Comparison of ENCODE assay signal across 10 cellular contexts in genomic region chr1:8217809-8218208, GRCh38.
A peak's percentile ranks its signal among the peaks of the same experiment; 100 is the strongest.
DNase-seq lines count a peak whose midpoint lies in the region; ATAC-seq and TF ChIP-seq lines count a peak whose summit lies in the region.
"Had no signal": no experiment of that assay in that cellular context is flagged by ENCODE, and none has a peak within 500 bp of the region (broad histone marks: within the 10 kb centered on the region; RNA-seq: fewer than 3 reads in every experiment).

No MANE protein-coding gene starts in this region.

- TF ChIP-seq POLR2A in thyroid gland (IDR thresholded peaks at IDR 0.05) (no peak), erythroblast (IDR thresholded peaks at IDR 0.05; ENCODE audit: low read length) (no peak)

- H3K4me1 ChIP-seq in muscle layer of duodenum (ENCODE audit: control insufficient read depth in 1 of 2, insufficient read depth in 2 of 2, low read length in 2 of 2) (peaks cover 0 to 5% of the 10 kb centered on the region in 2 donors), thyroid gland (peaks cover 6 to 19% of the 10 kb centered on the region in 2 donors)
- H3K4me1 ChIP-seq: BE2C had no signal

- peak overlapping the region; percentile 65 to 75 for H3K4me3 Mint-ChIP-seq in activated T-cell treated with anti-CD3 and anti-CD28 coated beads, Interleukin-2, amount 50 U/mL, for 72 hours

- no peak for TF ChIP-seq CTCF in coronary artery (IDR thresholded peaks at IDR 0.05)
- TF ChIP-seq CTCF in thyroid gland (IDR thresholded peaks at IDR 0.05) = no peak

- H3K27ac ChIP-seq in coronary artery = peak overlapping the region; percentile 63 to 67
- no peak overlapping the region for H3K27ac ChIP-seq in muscle layer of duodenum (ENCODE audit: low read length)
- H3K27ac ChIP-seq in thyroid gland = peak overlapping the region in 2 of 3 donors; percentile 67 to 75

- DNase-seq in activated T-cell treated with anti-CD3 and anti-CD28 coated beads, Interleukin-2, amount 50 U/mL, for 72 hours = no peak
- no peak for DNase-seq in activated T-cell treated with anti-CD3 and anti-CD28 coated beads, Interleukin-2, amount 50 U/mL, for 48 hours
- DNase-seq in coronary artery (ENCODE audit: low spot score) (no peak), thyroid gland (no peak), erythroblast (lab: John Stamatoyannopoulos, UW) (no peak), iPS-NIHi7 (ENCODE audit: extremely low spot score) (no peak)
- DNase-seq: MM.1S had no signal

- 82 to 86% methylated on average over 3 to 4 of the region's 4 CpGs for WGBS in thyroid gland, 2 donors

- ATAC-seq in activated T-cell treated with anti-CD3 and anti-CD28 coated beads, Interleukin-2, amount 50 U/mL, for 72 hours (replicated peaks in 1 of 2) = no peak
- ATAC-seq in GM18519 (IDR thresholded peaks at IDR 0.05; ENCODE audit: low FRiP score, unreplicated experiment) = no peak

- H3K9me3 ChIP-seq in muscle layer of duodenum (ENCODE audit: control insufficient read depth in 1 of 2, low read length in 2 of 2) (no peaks in the 10 kb centered on the region), thyroid gland (no peaks in the 10 kb centered on the region)
- H3K9me3 ChIP-seq: BE2C had no signal

- no peaks in the 10 kb centered on the region for H3K36me3 Mint-ChIP-seq in activated T-cell treated with anti-CD3 and anti-CD28 coated beads, Interleukin-2, amount 50 U/mL, for 72 hours (ENCODE audit: insufficient read depth in 2 of 2)

- peaks cover 32% of the 10 kb centered on the region for H3K4me1 Mint-ChIP-seq in activated T-cell treated with anti-CD3 and anti-CD28 coated beads, Interleukin-2, amount 50 U/mL, for 72 hours (ENCODE audit: low read depth)

- intact Hi-C loops in thyroid gland (cut with DNase I) = no loop called here

- H3K27me3 ChIP-seq in muscle layer of duodenum (ENCODE audit: low read depth, low read length) (no peaks in the 10 kb centered on the region), thyroid gland (no peaks in the 10 kb centered on the region)
- H3K27me3 ChIP-seq: BE2C had no signal

- H3K4me3 ChIP-seq in coronary artery (peak overlapping the region; percentile 70), muscle layer of duodenum (ENCODE audit: low read depth in 1 of 2, low read length in 2 of 2) (peak overlapping the region; percentile 39 to 54), thyroid gland (replicated peaks in 1 of 3) (peak overlapping the region in 1 of 3 donors; percentile 38)

- no peaks in the 10 kb centered on the region for H3K9me3 Mint-ChIP-seq in activated T-cell treated with anti-CD3 and anti-CD28 coated beads, Interleukin-2, amount 50 U/mL, for 72 hours

- H3K27ac Mint-ChIP-seq in activated T-cell treated with anti-CD3 and anti-CD28 coated beads, Interleukin-2, amount 50 U/mL, for 72 hours = no peak overlapping the region

- H3K27me3 Mint-ChIP-seq in activated T-cell treated with anti-CD3 and anti-CD28 coated beads, Interleukin-2, amount 50 U/mL, for 72 hours (ENCODE audit: low read depth) = peaks cover 62% of the 10 kb centered on the region

- H3K36me3 ChIP-seq in muscle layer of duodenum (ENCODE audit: control insufficient read depth in 1 of 2, insufficient read depth in 2 of 2, low read length in 2 of 2) (no peaks in the 10 kb centered on the region), thyroid gland (no peaks in the 10 kb centered on the region)
- H3K36me3 ChIP-seq: BE2C had no signal
